In the genomic region with DNA sequence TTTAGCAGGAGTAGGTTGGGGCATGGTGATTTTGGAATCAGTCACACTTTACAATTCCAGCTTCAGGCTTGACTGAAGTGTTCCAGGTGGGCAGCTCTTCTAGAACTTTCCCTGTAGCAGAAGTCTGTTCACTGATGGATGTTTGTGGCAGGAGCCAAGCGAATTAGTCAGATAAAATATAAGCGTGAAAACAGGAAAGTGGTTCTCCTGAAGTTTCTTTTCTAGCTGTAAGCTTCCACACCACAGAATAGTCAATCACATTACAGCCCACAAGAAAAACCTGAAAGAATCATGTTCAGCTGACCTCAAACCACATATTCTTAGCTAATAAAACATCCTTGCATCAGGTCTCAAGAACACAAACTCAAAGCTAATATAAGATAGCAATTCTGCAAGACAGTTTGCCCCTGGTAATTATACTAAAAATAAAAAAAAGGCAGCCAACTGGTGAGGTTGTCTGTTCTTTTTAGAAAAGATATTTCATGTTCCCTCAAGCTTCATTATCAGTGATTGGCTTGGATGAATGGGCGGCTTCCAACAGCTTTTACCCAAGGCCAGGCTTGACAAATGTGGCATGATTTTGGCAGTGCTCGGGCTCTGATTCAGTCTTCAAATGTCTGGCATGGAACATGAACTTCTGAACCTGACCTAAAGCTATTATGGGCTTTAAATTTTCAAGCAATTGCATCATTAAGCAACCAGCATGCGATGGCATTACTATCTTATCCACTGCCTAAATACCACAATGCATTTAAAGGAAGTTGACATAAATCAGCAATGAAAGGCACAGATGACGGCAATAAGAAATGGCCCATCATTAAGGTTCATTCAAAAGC, we compare ENCODE assay signal across 11 cellular contexts.
DNase-seq lines count a peak whose midpoint lies in the region; ATAC-seq and TF ChIP-seq lines count a peak whose summit lies in the region.
"Had no signal": no experiment of that assay in that cellular context is flagged by ENCODE, and none has a peak within 500 bp of the region (broad histone marks: within the 10 kb centered on the region; RNA-seq: fewer than 3 reads in every experiment).

No MANE protein-coding gene starts in this region.

- no peak overlapping the region for H3K4me3 ChIP-seq in choroid plexus epithelial cell (ENCODE audit: low read depth, low read length)

- TF ChIP-seq CTCF in choroid plexus epithelial cell (conservative IDR thresholded peaks at IDR 0.05; ENCODE audit: low read depth, low read length): no peak
- TF ChIP-seq CTCF in GM13977 (IDR thresholded peaks at IDR 0.05; ENCODE audit: extremely low read depth, insufficient read depth, missing control alignments): no peak

- ATAC-seq in GM19455 (IDR thresholded peaks at IDR 0.05; ENCODE audit: unreplicated experiment) (no peak), GM21360 (IDR thresholded peaks at IDR 0.05; ENCODE audit: unreplicated experiment) (no peak)
- ATAC-seq: stimulated activated effector memory CD8-positive, alpha-beta T cell treated with anti-CD3 and anti-CD28 coated beads, Interleukin-12 subunit alpha, Interleukin-12 subunit beta, amount 100 ng/mL, for 72 hours had no signal

- DNase-seq in COR-L47 (lab: John Stamatoyannopoulos, UW) (peak; percentile 29), NCI-H226 (peak; percentile 92), choroid plexus epithelial cell (ENCODE audit: low read depth) (peak; percentile 83), non-pigmented ciliary epithelial cell (ENCODE audit: low read depth) (peak; percentile 71), GM13977 (ENCODE audit: low spot score) (no peak), cerebellum (ENCODE audit: low spot score) (no peak)
- DNase-seq: DMS79, erythroblast had no signal

- in situ Hi-C loops in GM13977 (cut with MboI; ENCODE audit: low pct_unique_long_range_greater_than_20kb, low sequenced_read_pairs, unreplicated experiment): loop anchor here (25.0 kb wide), 1 partner anchor 268 kb away; no protein-coding TSS in a partner anchor

Comparison
In these comparisons a context has a peak if more than half of its experiments do, and no peak if none do; other contexts are left out.
1. DNase-seq: peak in COR-L47 (single experiment), NCI-H226 (single experiment), choroid plexus epithelial cell (single experiment) and non-pigmented ciliary epithelial cell (single experiment); none in GM13977 (single experiment) and cerebellum (single experiment).